ENCODE assay signal across 29 cellular contexts in genomic region chr15:91992940-91993339, GRCh38.
DNase-seq lines count a peak whose midpoint lies in the region; ATAC-seq and TF ChIP-seq lines count a peak whose summit lies in the region.
"Had no signal": no experiment of that assay in that cellular context is flagged by ENCODE, and none has a peak within 500 bp of the region (broad histone marks: within the 10 kb centered on the region; RNA-seq: fewer than 3 reads in every experiment).

No MANE protein-coding gene starts in this region.

- ATAC-seq in RWPE2 (ENCODE audit: low read depth) (peak; percentile 75), esophagus mucosa (peak; percentile 48)
- ATAC-seq in activated naive CD4-positive, alpha-beta T cell treated with anti-CD3 and anti-CD28 coated beads, Interleukin-2, amount 50 U/mL, for 72 hours, result no peak
- ATAC-seq: body of pancreas; GM23338; Panc1; stimulated activated naive B cell treated with anti-CD40 and anti-IgM and Interleukin-4, amounts not matched to agents 10 μg/mL and 1 μg/mL and 100 μg/mL, for 72 hours; T-cell had no signal

- H3K79me2 ChIP-seq in mammary epithelial cell (ENCODE audit: insufficient read depth, low read length), result peaks cover 34% of the 10 kb centered on the region

- H3K4me3 Mint-ChIP-seq in immature natural killer cell, result no peak overlapping the region
- H3K4me3 Mint-ChIP-seq: CD4-positive, alpha-beta T cell; GM23338; HFFc6; nephron progenitor cell; stimulated activated naive B cell treated with anti-CD40 and anti-IgM and Interleukin-4, amounts not matched to agents 10 μg/mL and 1 μg/mL and 100 μg/mL, for 72 hours; T-cell had no signal

- intact Hi-C loops in mammary epithelial cell (cut with micrococcal nuclease) (no loop called here), breast epithelium (cut with DNase I; ENCODE audit: low total_unique reads) (no loop called here)

- in situ Hi-C loops in mammary epithelial cell (cut with MboI; ENCODE audit: low sequenced_read_pairs in 2 of 2), result loop anchor here in 1 of 2 donors (25.0 kb wide), 1 partner anchor 281 kb away; no protein-coding TSS in a partner anchor

- H3K36me3 Mint-ChIP-seq in activated naive CD4-positive, alpha-beta T cell treated with anti-CD3 and anti-CD28 coated beads, Interleukin-2, amount 50 U/mL, for 72 hours, result no peaks in the 10 kb centered on the region
- H3K36me3 Mint-ChIP-seq in immature natural killer cell, result no peaks in the 10 kb centered on the region
- H3K36me3 Mint-ChIP-seq: stimulated activated naive B cell treated with anti-CD40 and anti-IgM and Interleukin-4, amounts not matched to agents 10 μg/mL and 1 μg/mL and 100 μg/mL, for 72 hours had no signal

- no peaks in the 10 kb centered on the region for H3K9me3 Mint-ChIP-seq in activated naive CD4-positive, alpha-beta T cell treated with anti-CD3 and anti-CD28 coated beads, Interleukin-2, amount 50 U/mL, for 72 hours
- H3K9me3 Mint-ChIP-seq in immature natural killer cell, result no peaks in the 10 kb centered on the region
- H3K9me3 Mint-ChIP-seq: CD4-positive, alpha-beta T cell; T-cell had no signal

- H3K9me3 ChIP-seq in mammary epithelial cell (replicated peaks; ENCODE audit: insufficient read depth, low read length), result no peaks in the 10 kb centered on the region
- no peaks in the 10 kb centered on the region for H3K9me3 ChIP-seq in breast epithelium
- no peaks in the 10 kb centered on the region for H3K9me3 ChIP-seq in RWPE2 (ENCODE audit: severe bottlenecking)
- H3K9me3 ChIP-seq: body of pancreas, ovary, SJCRH30, upper lobe of left lung had no signal

- no peak overlapping the region for H3K9ac ChIP-seq in mammary epithelial cell (ENCODE audit: insufficient read depth, low read length)

- H3K4me3 ChIP-seq in mammary epithelial cell (replicated peaks in 1 of 3; ENCODE audit: insufficient read depth in 1 of 3, low read depth in 2 of 3, low read length in 3 of 3), result no peak overlapping the region
- no peak overlapping the region for H3K4me3 ChIP-seq in breast epithelium
- H3K4me3 ChIP-seq in RWPE2 (ENCODE audit: severe bottlenecking), result no peak overlapping the region
- H3K4me3 ChIP-seq: body of pancreas, GM23338, ovary, SJCRH30, skin epidermis, upper lobe of left lung had no signal

- peaks cover 0 to 3% (median 0%) of the 10 kb centered on the region in 3 donors for H3K27me3 Mint-ChIP-seq in immature natural killer cell (ENCODE audit: low read depth in 3 of 3)
- H3K27me3 Mint-ChIP-seq: CD4-positive, alpha-beta T cell; stimulated activated naive B cell treated with anti-CD40 and anti-IgM and Interleukin-4, amounts not matched to agents 10 μg/mL and 1 μg/mL and 100 μg/mL, for 72 hours; T-cell had no signal

- peaks cover 13% of the 10 kb centered on the region for H3K4me1 ChIP-seq in mammary epithelial cell (ENCODE audit: insufficient read depth, low read length)
- no peaks in the 10 kb centered on the region for H3K4me1 ChIP-seq in breast epithelium
- peaks cover 9% of the 10 kb centered on the region for H3K4me1 ChIP-seq in RWPE2 (ENCODE audit: insufficient read depth, poor library complexity, severe bottlenecking)
- H3K4me1 ChIP-seq: body of pancreas, SJCRH30 had no signal

- H3K27ac ChIP-seq in mammary epithelial cell (ENCODE audit: insufficient read depth, low read depth, low read length), result no peak overlapping the region
- no peak overlapping the region for H3K27ac ChIP-seq in breast epithelium
- H3K27ac ChIP-seq in RWPE2 (ENCODE audit: poor library complexity, severe bottlenecking), result no peak overlapping the region
- H3K27ac ChIP-seq: body of pancreas, ovary, SJCRH30, skin epidermis, upper lobe of left lung had no signal

- H2AFZ ChIP-seq in mammary epithelial cell (ENCODE audit: low read depth, low read length), result no peak overlapping the region
- H2AFZ ChIP-seq: GM23338 had no signal

- dilution Hi-C loops in mammary epithelial cell (cut with HindIII; ENCODE audit: low sequenced_read_pairs), result no loop called here

- CTCF ChIA-PET in mammary epithelial cell (lab: Charles Lee; ENCODE audit: low non-redundant PET), result no interaction called here

- no peak for TF ChIP-seq POLR2A in breast epithelium (IDR thresholded peaks at IDR 0.05)

- no TSS peak for BruUV-seq in mammary epithelial cell (replicated peaks; lab: Mats Ljungman, UMichigan)

- H3K27ac Mint-ChIP-seq in activated naive CD4-positive, alpha-beta T cell treated with anti-CD3 and anti-CD28 coated beads, Interleukin-2, amount 50 U/mL, for 72 hours, result no peak overlapping the region
- peak overlapping the region in 1 of 6 donors; percentile 7 for H3K27ac Mint-ChIP-seq in immature natural killer cell
- H3K27ac Mint-ChIP-seq: CD4-positive, alpha-beta T cell; GM23338; HFFc6; nephron progenitor cell; stimulated activated naive B cell treated with anti-CD40 and anti-IgM and Interleukin-4, amounts not matched to agents 10 μg/mL and 1 μg/mL and 100 μg/mL, for 72 hours; T-cell had no signal

- H4K20me1 ChIP-seq in mammary epithelial cell (ENCODE audit: insufficient read depth, low read length), result no peaks in the 10 kb centered on the region

- DNase-seq in mammary epithelial cell (peak; percentile 53), breast epithelium (ENCODE audit: low spot score in 2 of 2) (no peak), RWPE2 (ENCODE audit: low spot score) (no peak), immature natural killer cell (no peak)
- no peak for DNase-seq in activated naive CD4-positive, alpha-beta T cell treated with anti-CD3 and anti-CD28 coated beads, Interleukin-2, amount 50 U/mL, for 72 hours (ENCODE audit: low spot score in 2 of 2)
- DNase-seq in activated CD8-positive, alpha-beta memory T cell treated with anti-CD3 and anti-CD28 coated beads, Interleukin-2, amount 50 U/mL, for 48 hours, result no peak
- no peak for DNase-seq in activated CD8-positive, alpha-beta memory T cell treated with anti-CD3 and anti-CD28 coated beads, Interleukin-2, amount 50 U/mL, for 4 hours
- DNase-seq: activated CD4-positive, alpha-beta T cell treated with anti-CD3 and anti-CD28 coated beads, Interleukin-2, amount 50 U/mL, for 1 hour; activated CD4-positive, CD25-positive, alpha-beta regulatory T cell; activated naive CD4-positive, alpha-beta T cell treated with Interleukin-2 at 50 U/mL for 16 hours; body of pancreas; CD4-positive, alpha-beta T cell; cerebellar nuclear complex; HFFc6; NCI-H1417; NCI-H2029; NCI-H526; nephron progenitor cell; NK-92 treated with Interleukin-12 subunit alpha and Interleukin-12 subunit beta, amount 100 ng/mL, for 24 hours; ovary; retina; SJCRH30; stimulated activated naive B cell treated with anti-CD40 and anti-IgM and Interleukin-4, amounts not matched to agents 10 μg/mL and 1 μg/mL and 100 μg/mL, for 72 hours; T-cell; upper lobe of left lung had no signal

- peak overlapping the region; percentile 45 for H3K4me2 ChIP-seq in mammary epithelial cell (ENCODE audit: insufficient read depth, low read depth, low read length)
- H3K4me2 ChIP-seq: GM23338 had no signal

- TF ChIP-seq CTCF in mammary epithelial cell (conservative IDR thresholded peaks at IDR 0.05 in 1 of 2, IDR thresholded peaks at IDR 0.05 in 1 of 2; ENCODE audit: extremely low read depth in 1 of 2, insufficient read depth in 1 of 2, low read depth in 1 of 2, low read length in 2 of 2) (no peak), breast epithelium (IDR thresholded peaks at IDR 0.05) (no peak), RWPE2 (IDR thresholded peaks at IDR 0.05; ENCODE audit: poor library complexity, severe bottlenecking) (no peak)

- peaks cover 20 to 47% of the 10 kb centered on the region in 2 donors for H3K4me1 Mint-ChIP-seq in immature natural killer cell
- H3K4me1 Mint-ChIP-seq: stimulated activated naive B cell treated with anti-CD40 and anti-IgM and Interleukin-4, amounts not matched to agents 10 μg/mL and 1 μg/mL and 100 μg/mL, for 72 hours had no signal

- no peaks in the 10 kb centered on the region for H3K27me3 ChIP-seq in mammary epithelial cell (ENCODE audit: insufficient read depth, low read length)
- no peaks in the 10 kb centered on the region for H3K27me3 ChIP-seq in breast epithelium
- no peaks in the 10 kb centered on the region for H3K27me3 ChIP-seq in RWPE2 (ENCODE audit: insufficient read depth, poor library complexity, severe bottlenecking)
- H3K27me3 ChIP-seq: body of pancreas, ovary, SJCRH30, upper lobe of left lung had no signal

- H3K36me3 ChIP-seq in mammary epithelial cell (ENCODE audit: insufficient read depth, low read length) (no peaks in the 10 kb centered on the region), breast epithelium (no peaks in the 10 kb centered on the region), RWPE2 (ENCODE audit: low read depth) (no peaks in the 10 kb centered on the region)
- H3K36me3 ChIP-seq: ovary, upper lobe of left lung had no signal

- WGBS in mammary epithelial cell (ENCODE audit: low coverage, missing lambda C conversion rate), result 46% methylated on average over 3 of the region's 3 CpGs

Comparison
In these comparisons a context has a peak if more than half of its experiments do, and no peak if none do; other contexts are left out.
1. ATAC-seq: peak in RWPE2 (single experiment) and esophagus mucosa (single experiment); none in activated naive CD4-positive, alpha-beta T cell treated with anti-CD3 and anti-CD28 coated beads, Interleukin-2, amount 50 U/mL, for 72 hours (0 of 2).